23 cellular contexts compared by ENCODE assay signal in genomic region chr19:20612711-20613316, GRCh38. TPM values are rescaled to one million over a fixed set of nuclear protein-coding genes. Genes with fewer than 3 reads are reported as not detected.
DNase-seq lines count a peak whose midpoint lies in the region; ATAC-seq and TF ChIP-seq lines count a peak whose summit lies in the region.
"Had no signal": no experiment of that assay in that cellular context is flagged by ENCODE, and none has a peak within 500 bp of the region (broad histone marks: within the 10 kb centered on the region; RNA-seq: fewer than 3 reads in every experiment).

No MANE protein-coding gene starts in this region.

- TF ChIP-seq RAD21 in liver (IDR thresholded peaks at IDR 0.05) = no peak

- H3K36me3 ChIP-seq in adipocyte (ENCODE audit: control insufficient read depth, insufficient read depth, low read length, severe bottlenecking) (no peaks in the 10 kb centered on the region), liver (ENCODE audit: control insufficient read depth in 4 of 4, insufficient read depth in 3 of 4, low read depth in 1 of 4, low read length in 3 of 4) (no peaks in the 10 kb centered on the region), urinary bladder (ENCODE audit: insufficient read depth) (no peaks in the 10 kb centered on the region)
- no peaks in the 10 kb centered on the region for H3K36me3 ChIP-seq in CD8-positive, alpha-beta T cell (ENCODE audit: insufficient read depth, low read length)
- H3K36me3 ChIP-seq: tibial nerve had no signal

- H3K27ac ChIP-seq in liver (ENCODE audit: low read depth in 1 of 2, low read length in 2 of 2) = no peak overlapping the region
- H3K27ac ChIP-seq in urinary bladder (ENCODE audit: low read depth) = no peak overlapping the region
- no peak overlapping the region for H3K27ac ChIP-seq in CD8-positive, alpha-beta T cell (ENCODE audit: low read depth, low read length)
- H3K27ac ChIP-seq: A549, tibial nerve had no signal

- POLR2A ChIA-PET in activated naive CD8-positive, alpha-beta T cell treated with anti-CD3 and anti-CD28 coated beads, Interleukin-2, amount 10 ng/mL, durations not matched to agents 7 days and 5 days (lab: Charles Lee) = no interaction called here
- POLR2A ChIA-PET in CD8-positive, alpha-beta T cell (lab: Charles Lee) = no interaction called here

- no peak overlapping the region for H3K27ac Mint-ChIP-seq in activated naive CD8-positive, alpha-beta T cell treated with anti-CD3 and anti-CD28 coated beads, Interleukin-2, amount 10 ng/mL, durations not matched to agents 7 days and 5 days
- no peak overlapping the region for H3K27ac Mint-ChIP-seq in activated naive CD8-positive, alpha-beta T cell treated with anti-CD3 and anti-CD28 coated beads for 36 hours
- H3K27ac Mint-ChIP-seq in CD8-positive, alpha-beta T cell = no peak overlapping the region
- H3K27ac Mint-ChIP-seq: activated CD8-positive, alpha-beta memory T cell treated with anti-CD3 and anti-CD28 coated beads, Interleukin-2, amount 10 ng/mL, durations not matched to agents 7 days and 5 days; immature natural killer cell; mesothelial cell of epicardium had no signal

- peak overlapping the region; percentile 21 for H3K4me3 Mint-ChIP-seq in activated naive CD8-positive, alpha-beta T cell treated with anti-CD3 and anti-CD28 coated beads, Interleukin-2, amount 10 ng/mL, durations not matched to agents 7 days and 5 days
- H3K4me3 Mint-ChIP-seq in activated naive CD8-positive, alpha-beta T cell treated with anti-CD3 and anti-CD28 coated beads for 36 hours = no peak overlapping the region
- no peak overlapping the region for H3K4me3 Mint-ChIP-seq in CD8-positive, alpha-beta T cell
- H3K4me3 Mint-ChIP-seq: activated CD8-positive, alpha-beta memory T cell treated with anti-CD3 and anti-CD28 coated beads, Interleukin-2, amount 10 ng/mL, durations not matched to agents 7 days and 5 days; immature natural killer cell; mesothelial cell of epicardium; neural crest cell had no signal

- TF ChIP-seq CTCF in liver (IDR thresholded peaks at IDR 0.05; ENCODE audit: low read depth, low read length, missing input control) = no peak
- no peak for TF ChIP-seq CTCF in CD8-positive, alpha-beta T cell (IDR thresholded peaks at IDR 0.05)

- H3K4me1 Mint-ChIP-seq in activated naive CD8-positive, alpha-beta T cell treated with anti-CD3 and anti-CD28 coated beads, Interleukin-2, amount 10 ng/mL, durations not matched to agents 7 days and 5 days = no peaks in the 10 kb centered on the region
- H3K4me1 Mint-ChIP-seq in activated naive CD8-positive, alpha-beta T cell treated with anti-CD3 and anti-CD28 coated beads for 36 hours = no peaks in the 10 kb centered on the region
- peaks cover 5% of the 10 kb centered on the region for H3K4me1 Mint-ChIP-seq in CD8-positive, alpha-beta T cell (ENCODE audit: low read depth)
- H3K4me1 Mint-ChIP-seq: activated CD8-positive, alpha-beta memory T cell treated with anti-CD3 and anti-CD28 coated beads, Interleukin-2, amount 10 ng/mL, durations not matched to agents 7 days and 5 days; mesothelial cell of epicardium; neural crest cell had no signal

- intact Hi-C loops in CD8-positive, alpha-beta T cell (cut with DNase I, micrococcal nuclease) = no loop called here

- CTCF ChIA-PET in CD8-positive, alpha-beta T cell (lab: Charles Lee) = interaction anchor here (1.0 kb wide), 1 partner anchor 13 kb away, joined by 3 read pairs; no protein-coding TSS in a partner anchor

- peaks cover 31% of the 10 kb centered on the region for H3K9me3 Mint-ChIP-seq in activated naive CD8-positive, alpha-beta T cell treated with anti-CD3 and anti-CD28 coated beads, Interleukin-2, amount 10 ng/mL, durations not matched to agents 7 days and 5 days
- peaks cover 53% of the 10 kb centered on the region for H3K9me3 Mint-ChIP-seq in activated naive CD8-positive, alpha-beta T cell treated with anti-CD3 and anti-CD28 coated beads for 36 hours
- H3K9me3 Mint-ChIP-seq in CD8-positive, alpha-beta T cell = peaks cover 56% of the 10 kb centered on the region

- no peaks in the 10 kb centered on the region for H3K27me3 Mint-ChIP-seq in activated naive CD8-positive, alpha-beta T cell treated with anti-CD3 and anti-CD28 coated beads, Interleukin-2, amount 10 ng/mL, durations not matched to agents 7 days and 5 days
- H3K27me3 Mint-ChIP-seq in activated naive CD8-positive, alpha-beta T cell treated with anti-CD3 and anti-CD28 coated beads for 36 hours = no peaks in the 10 kb centered on the region
- no peaks in the 10 kb centered on the region for H3K27me3 Mint-ChIP-seq in CD8-positive, alpha-beta T cell (ENCODE audit: low read depth)
- H3K27me3 Mint-ChIP-seq: activated CD8-positive, alpha-beta memory T cell treated with anti-CD3 and anti-CD28 coated beads, Interleukin-2, amount 10 ng/mL, durations not matched to agents 7 days and 5 days had no signal

- ATAC-seq in activated naive CD8-positive, alpha-beta T cell treated with anti-CD3 and anti-CD28 coated beads, Interleukin-2, amount 10 ng/mL, durations not matched to agents 7 days and 5 days (ENCODE audit: low read depth) = no peak
- no peak for ATAC-seq in GM19452 (IDR thresholded peaks at IDR 0.05; ENCODE audit: unreplicated experiment)
- no peak for ATAC-seq in CD8-positive, alpha-beta T cell
- ATAC-seq: A549; activated CD8-positive, alpha-beta memory T cell treated with anti-CD3 and anti-CD28 coated beads, Interleukin-2, amount 10 ng/mL, durations not matched to agents 7 days and 5 days had no signal

- no peaks in the 10 kb centered on the region for H3K36me3 Mint-ChIP-seq in activated naive CD8-positive, alpha-beta T cell treated with anti-CD3 and anti-CD28 coated beads, Interleukin-2, amount 10 ng/mL, durations not matched to agents 7 days and 5 days
- peaks cover 15% of the 10 kb centered on the region for H3K36me3 Mint-ChIP-seq in activated naive CD8-positive, alpha-beta T cell treated with anti-CD3 and anti-CD28 coated beads for 36 hours
- peaks cover 5% of the 10 kb centered on the region for H3K36me3 Mint-ChIP-seq in CD8-positive, alpha-beta T cell
- H3K36me3 Mint-ChIP-seq: activated CD8-positive, alpha-beta memory T cell treated with anti-CD3 and anti-CD28 coated beads, Interleukin-2, amount 10 ng/mL, durations not matched to agents 7 days and 5 days had no signal

- DNase-seq in activated naive CD8-positive, alpha-beta T cell treated with anti-CD3 and anti-CD28 coated beads, Interleukin-2, amount 10 ng/mL, durations not matched to agents 7 days and 5 days = no peak
- DNase-seq in activated naive CD8-positive, alpha-beta T cell treated with anti-CD3 and anti-CD28 coated beads for 36 hours = no peak
- DNase-seq in adipocyte (ENCODE audit: low read depth) = no peak
- DNase-seq in SK-N-DZ (ENCODE audit: low spot score) = no peak
- DNase-seq in CD8-positive, alpha-beta T cell = no peak
- DNase-seq: activated CD4-positive, CD25-positive, alpha-beta regulatory T cell treated with anti-CD3 and anti-CD28 coated beads, Interleukin-2, amount 50 U/mL, for 72 hours; activated CD8-positive, alpha-beta memory T cell treated with anti-CD3 and anti-CD28 coated beads, Interleukin-2, amount 10 ng/mL, durations not matched to agents 7 days and 5 days; glutamatergic neuron; immature natural killer cell; IMR-90; MV-4-11; NCI-H2081; NCI-H748 treated with DMSO at 0.1 percent for 48 hours; SHP77; stimulated activated CD4-positive, alpha-beta T cell treated with anti-CD3 and anti-CD28 coated beads, Interleukin-4, amount 100 ng/mL, for 1 hour; stimulated activated CD8-positive, alpha-beta memory T cell treated with anti-CD3 and anti-CD28 coated beads, Interleukin-4, amount 100 ng/mL, for 48 hours had no signal

- H3K4me3 ChIP-seq in adipocyte (ENCODE audit: low read length) (peak overlapping the region; percentile 33), liver (ENCODE audit: low read depth in 1 of 3, low read length in 3 of 3) (peak overlapping the region in 2 of 3 donors; percentile 11 to 17), urinary bladder (ENCODE audit: low read depth, low read length) (peak overlapping the region; percentile 21)
- no peak overlapping the region for H3K4me3 ChIP-seq in CD8-positive, alpha-beta T cell (ENCODE audit: low read depth, low read length)
- H3K4me3 ChIP-seq: A549, tibial nerve had no signal

- no peaks in the 10 kb centered on the region for H3K27me3 ChIP-seq in adipocyte (replicated peaks; ENCODE audit: control insufficient read depth, insufficient read depth, low read length)
- no peaks in the 10 kb centered on the region for H3K27me3 ChIP-seq in liver (ENCODE audit: control insufficient read depth in 4 of 4, insufficient read depth in 4 of 4, low read length in 3 of 4)
- H3K27me3 ChIP-seq in CD8-positive, alpha-beta T cell (ENCODE audit: insufficient read depth, low read length) = no peaks in the 10 kb centered on the region
- H3K27me3 ChIP-seq: tibial nerve had no signal

- no peaks in the 10 kb centered on the region for H3K4me1 ChIP-seq in adipocyte (ENCODE audit: control insufficient read depth, insufficient read depth, low read length)
- peaks cover 0 to 3% (median 0%) of the 10 kb centered on the region in 4 donors for H3K4me1 ChIP-seq in liver (ENCODE audit: control insufficient read depth in 4 of 4, insufficient read depth in 4 of 4, low read length in 3 of 4)
- no peaks in the 10 kb centered on the region for H3K4me1 ChIP-seq in urinary bladder (ENCODE audit: insufficient read depth)
- no peaks in the 10 kb centered on the region for H3K4me1 ChIP-seq in CD8-positive, alpha-beta T cell (ENCODE audit: insufficient read depth, low read length)
- H3K4me1 ChIP-seq: A549, tibial nerve had no signal

- H3K9ac ChIP-seq in adipocyte (ENCODE audit: low read length) (no peak overlapping the region), liver (ENCODE audit: low read depth in 1 of 2, low read length in 2 of 2) (no peak overlapping the region)

- 58% methylated on average over 5 of the region's 5 CpGs for WGBS in liver
- WGBS in urinary bladder = 51% methylated on average over 5 of the region's 5 CpGs

- H3K9me3 ChIP-seq in adipocyte (ENCODE audit: control insufficient read depth, low read length) (peaks cover 38% of the 10 kb centered on the region), liver (ENCODE audit: control insufficient read depth in 4 of 4, low read length in 3 of 4) (peaks cover 14 to 44% (median 31%) of the 10 kb centered on the region in 4 donors)
- peaks cover 15% of the 10 kb centered on the region for H3K9me3 ChIP-seq in CD8-positive, alpha-beta T cell (ENCODE audit: low read length)
- H3K9me3 ChIP-seq: A549 had no signal

RNA-seq across cellular contexts. Expression of gene ZNF737, which starts 47.2 kb away (rescaled TPM):
- total RNA-seq in activated naive CD8-positive, alpha-beta T cell treated with anti-CD3 and anti-CD28 coated beads, Interleukin-2, amount 10 ng/mL, durations not matched to agents 7 days and 5 days = 10 to 100 TPM; 30.9 to 33.8 TPM
- 10 to 100 TPM in 1 of 2 experiments, 1 to 10 TPM in 1; 9.9 to 10.7 TPM for total RNA-seq in activated naive CD8-positive, alpha-beta T cell treated with anti-CD3 and anti-CD28 coated beads for 36 hours
- total RNA-seq in liver = 1 to 10 TPM; 3.3 to 3.7 TPM
- polyA plus RNA-seq in liver = 1 to 10 TPM in 1 of 2 donors, under 1 TPM in 1; 0.67 to 1.1 TPM
- 42.2 TPM for total RNA-seq in urinary bladder
- 7.5 TPM for polyA plus RNA-seq in urinary bladder
- 17.0 and 54.4 TPM in 2 replicates for polyA plus RNA-seq in SK-N-DZ (2014; cell fraction: cytosol; rRNA removed)
- 13.2 and 22.8 TPM in 2 replicates for polyA plus RNA-seq in SK-N-DZ (2014; cell fraction: nucleus; rRNA removed)
- 10 to 100 TPM; 11.2 to 11.5 TPM for total RNA-seq in CD8-positive, alpha-beta T cell

RNA-seq across cellular contexts. Expression of gene ZNF626, which starts 48.6 kb away (rescaled TPM):
- 10 to 100 TPM; 13.6 to 17.8 TPM for total RNA-seq in activated naive CD8-positive, alpha-beta T cell treated with anti-CD3 and anti-CD28 coated beads, Interleukin-2, amount 10 ng/mL, durations not matched to agents 7 days and 5 days
- total RNA-seq in activated naive CD8-positive, alpha-beta T cell treated with anti-CD3 and anti-CD28 coated beads for 36 hours = 10 to 100 TPM; 10.7 to 11.3 TPM
- total RNA-seq in liver = 1 to 10 TPM; 3.0 to 4.2 TPM
- polyA plus RNA-seq in liver = 1 to 10 TPM; 1.6 to 2.8 TPM
- total RNA-seq in urinary bladder = 59.8 TPM
- 8.6 TPM for polyA plus RNA-seq in urinary bladder
- polyA plus RNA-seq in SK-N-DZ (2014; cell fraction: cytosol; rRNA removed) = 10.6 and 14.2 TPM in 2 replicates
- 6.8 and 9.1 TPM in 2 replicates for polyA plus RNA-seq in SK-N-DZ (2014; cell fraction: nucleus; rRNA removed)
- total RNA-seq in CD8-positive, alpha-beta T cell = 1 to 10 TPM; 5.7 to 6.6 TPM
- polyA plus RNA-seq: A549 had no signal
